In genomic region chr9:136229096-136230065, GRCh38 we compare ENCODE assay signal across 18 cellular contexts. TPM values are rescaled to one million over a fixed set of nuclear protein-coding genes. Genes with fewer than 3 reads are reported as not detected.
DNase-seq lines count a peak whose midpoint lies in the region; ATAC-seq and TF ChIP-seq lines count a peak whose summit lies in the region.
"Had no signal": no experiment of that assay in that cellular context is flagged by ENCODE, and none has a peak within 500 bp of the region (broad histone marks: within the 10 kb centered on the region; RNA-seq: fewer than 3 reads in every experiment).

No MANE protein-coding gene starts in this region.

- H3K4me1 ChIP-seq in PC-3 (ENCODE audit: insufficient read depth, low read length) (peaks cover 30% of the 10 kb centered on the region), thoracic aorta (ENCODE audit: control insufficient read depth in 1 of 2, low read depth in 2 of 2) (peaks cover 0 to 5% of the 10 kb centered on the region in 2 donors), foreskin keratinocyte (peaks cover 10% of the 10 kb centered on the region), right atrium auricular region (no peaks in the 10 kb centered on the region)
- H3K4me1 ChIP-seq: gastrocnemius medialis had no signal

- no peak overlapping the region for H3K4me3 Mint-ChIP-seq in central memory CD8-positive, alpha-beta T cell
- H3K4me3 Mint-ChIP-seq: activated CD8-positive, alpha-beta memory T cell treated with anti-CD3 and anti-CD28 coated beads, Interleukin-2, amount 10 ng/mL, durations not matched to agents 7 days and 5 days had no signal

- no peak for DNase-seq in activated naive CD4-positive, alpha-beta T cell treated with anti-CD3 and anti-CD28 coated beads, Interleukin-2, amount 50 U/mL, for 72 hours (ENCODE audit: low spot score in 2 of 2)
- no peak for DNase-seq in activated naive CD4-positive, alpha-beta T cell treated with anti-CD3 and anti-CD28 coated beads, Interleukin-2, amount 50 U/mL, for 16 hours
- DNase-seq in PC-3 (peak; percentile 52), thoracic aorta (ENCODE audit: low spot score) (no peak), H4 (ENCODE audit: low spot score) (no peak), foreskin keratinocyte (no peak), right atrium auricular region (ENCODE audit: low spot score) (no peak)
- DNase-seq in central memory CD8-positive, alpha-beta T cell (ENCODE audit: low spot score in 2 of 2): no peak
- DNase-seq: activated CD8-positive, alpha-beta memory T cell treated with anti-CD3 and anti-CD28 coated beads, Interleukin-2, amount 10 ng/mL, durations not matched to agents 7 days and 5 days; activated effector memory CD4-positive, alpha-beta T cell treated with anti-CD3 and anti-CD28 coated beads, Interleukin-2, amount 50 U/mL, for 16 hours; COR-L47; gastrocnemius medialis; NCI-H1092; NCI-H2107; retina; stomach had no signal

- peak overlapping the region; percentile 49 for H3K9ac ChIP-seq in PC-3 (ENCODE audit: low read length)

- H3K27me3 ChIP-seq in PC-3 (ENCODE audit: low read length) (no peaks in the 10 kb centered on the region), thoracic aorta (replicated peaks; ENCODE audit: insufficient read depth) (no peaks in the 10 kb centered on the region), foreskin keratinocyte (no peaks in the 10 kb centered on the region), right atrium auricular region (no peaks in the 10 kb centered on the region)
- H3K27me3 ChIP-seq: gastrocnemius medialis, neutrophil, stomach had no signal

- BruUV-seq in PC-3 (replicated peaks; lab: Mats Ljungman, UMichigan): no TSS peak

- H3K4me1 Mint-ChIP-seq in central memory CD8-positive, alpha-beta T cell: peaks cover 29% of the 10 kb centered on the region

- no peak overlapping the region for H2AFZ ChIP-seq in PC-3 (ENCODE audit: low read length)

- H3K9me3 ChIP-seq in PC-3 (ENCODE audit: low read length) (no peaks in the 10 kb centered on the region), thoracic aorta (no peaks in the 10 kb centered on the region), right atrium auricular region (no peaks in the 10 kb centered on the region)
- H3K9me3 ChIP-seq: gastrocnemius medialis, neutrophil, stomach had no signal

- POLR2A ChIA-PET in PC-3 (lab: Charles Lee; ENCODE audit: unreplicated experiment): interaction anchor here (0.6 kb wide), 1 partner anchor 373 kb away, joined by 4 read pairs; no protein-coding TSS in a partner anchor

- peaks cover 41% of the 10 kb centered on the region for H3K79me2 ChIP-seq in PC-3 (ENCODE audit: low read length)

- no peaks in the 10 kb centered on the region for H3K27me3 Mint-ChIP-seq in central memory CD8-positive, alpha-beta T cell
- H3K27me3 Mint-ChIP-seq: activated CD8-positive, alpha-beta memory T cell treated with anti-CD3 and anti-CD28 coated beads, Interleukin-2, amount 10 ng/mL, durations not matched to agents 7 days and 5 days had no signal

- peak overlapping the region; percentile 77 for H3K4me2 ChIP-seq in PC-3 (ENCODE audit: low read length)

- intact Hi-C loops in PC-3 (cut with micrococcal nuclease): no loop called here

- H3K27ac Mint-ChIP-seq in activated naive CD4-positive, alpha-beta T cell treated with anti-CD3 and anti-CD28 coated beads, Interleukin-2, amount 50 U/mL, for 72 hours: peak overlapping the region; percentile 72 to 77
- peak overlapping the region; percentile 67 for H3K27ac Mint-ChIP-seq in central memory CD8-positive, alpha-beta T cell (ENCODE audit: low read depth)
- H3K27ac Mint-ChIP-seq: activated CD8-positive, alpha-beta memory T cell treated with anti-CD3 and anti-CD28 coated beads, Interleukin-2, amount 10 ng/mL, durations not matched to agents 7 days and 5 days had no signal

- H3K27ac ChIP-seq in PC-3 (ENCODE audit: low read length) (peak overlapping the region; percentile 87), thoracic aorta (no peak overlapping the region), foreskin keratinocyte (no peak overlapping the region), right atrium auricular region (no peak overlapping the region)
- H3K27ac ChIP-seq: gastrocnemius medialis, neutrophil, stomach had no signal

- H3K4me3 ChIP-seq in PC-3 (ENCODE audit: low read length): 0 out of 2 replicates have a peak overlapping the region, but pooled peaks have one; percentile 51
- peak overlapping the region; percentile 28 for H3K4me3 ChIP-seq in thoracic aorta
- no peak overlapping the region for H3K4me3 ChIP-seq in right atrium auricular region
- H3K4me3 ChIP-seq: gastrocnemius medialis, stomach had no signal

- CTCF ChIA-PET in PC-3 (lab: Charles Lee): no interaction called here

- peaks cover 5% of the 10 kb centered on the region; the same call in 1 of the 2 replicates for H3K36me3 ChIP-seq in PC-3 (ENCODE audit: low read depth, low read length)
- no peaks in the 10 kb centered on the region for H3K36me3 ChIP-seq in thoracic aorta
- H3K36me3 ChIP-seq in right atrium auricular region: peaks cover 1% of the 10 kb centered on the region
- H3K36me3 ChIP-seq: gastrocnemius medialis, neutrophil had no signal

- H3K36me3 Mint-ChIP-seq in activated naive CD4-positive, alpha-beta T cell treated with anti-CD3 and anti-CD28 coated beads, Interleukin-2, amount 50 U/mL, for 72 hours: peaks cover 4 to 5% of the 10 kb centered on the region in 2 donors
- H3K36me3 Mint-ChIP-seq in central memory CD8-positive, alpha-beta T cell (ENCODE audit: insufficient read depth): peaks cover 13% of the 10 kb centered on the region
- H3K36me3 Mint-ChIP-seq: activated CD8-positive, alpha-beta memory T cell treated with anti-CD3 and anti-CD28 coated beads, Interleukin-2, amount 10 ng/mL, durations not matched to agents 7 days and 5 days had no signal

- no peaks in the 10 kb centered on the region for H3K9me2 ChIP-seq in PC-3 (replicated peaks; ENCODE audit: low read length)

- H3F3A ChIP-seq in PC-3 (ENCODE audit: low read length, unreplicated experiment): no peaks in the 10 kb centered on the region

- H4K20me1 ChIP-seq in PC-3 (ENCODE audit: low read length): no peaks in the 10 kb centered on the region

- no peak for ATAC-seq in activated naive CD4-positive, alpha-beta T cell treated with anti-CD3 and anti-CD28 coated beads, Interleukin-2, amount 50 U/mL, for 72 hours
- peak; percentile 37 for ATAC-seq in PC-3
- ATAC-seq in central memory CD8-positive, alpha-beta T cell (replicated peaks; ENCODE audit: extremely low read depth, poor library complexity, severe bottlenecking): no peak
- no peak for ATAC-seq in thoracic aorta (ENCODE audit: insufficient number of reproducible peaks, low FRiP score, low read depth)
- ATAC-seq in foreskin keratinocyte: no peak
- ATAC-seq: activated CD8-positive, alpha-beta memory T cell treated with anti-CD3 and anti-CD28 coated beads, Interleukin-2, amount 10 ng/mL, durations not matched to agents 7 days and 5 days; gastrocnemius medialis had no signal

- TF ChIP-seq CTCF in PC-3 (conservative IDR thresholded peaks at IDR 0.05; ENCODE audit: low read depth, low read length) (no peak), thoracic aorta (IDR thresholded peaks at IDR 0.05) (no peak), foreskin keratinocyte (conservative IDR thresholded peaks at IDR 0.05) (no peak), right atrium auricular region (IDR thresholded peaks at IDR 0.05) (no peak)

- no peaks in the 10 kb centered on the region for H3K9me3 Mint-ChIP-seq in activated naive CD4-positive, alpha-beta T cell treated with anti-CD3 and anti-CD28 coated beads, Interleukin-2, amount 50 U/mL, for 72 hours
- H3K9me3 Mint-ChIP-seq in central memory CD8-positive, alpha-beta T cell: no peaks in the 10 kb centered on the region

RNA-seq across cellular contexts. Expression of gene QSOX2, which starts 16.2 kb away (rescaled TPM):
- total RNA-seq in activated naive CD4-positive, alpha-beta T cell treated with anti-CD3 and anti-CD28 coated beads, Interleukin-2, amount 50 U/mL, for 72 hours: 10 to 100 TPM; 24.1 to 26.2 TPM
- 9.9 and 10.7 TPM in 2 replicates for total RNA-seq in PC-3 (2014; rRNA removed)
- 10 to 100 TPM in 1 of 2 donors, 1 to 10 TPM in 1; 7.2 to 13.5 TPM for total RNA-seq in thoracic aorta
- total RNA-seq in H4 (2014; rRNA removed; shearing (Covaris generic)): 9.2 and 10.3 TPM in 2 replicates
- total RNA-seq in foreskin keratinocyte: 11.9 and 13.6 TPM in 2 replicates
- 6.4 and 7.0 TPM in 2 replicates for polyA plus RNA-seq in foreskin keratinocyte
- 1 to 10 TPM; 3.2 to 6.3 TPM for total RNA-seq in right atrium auricular region

RNA-seq across cellular contexts. Expression of gene LHX3, which starts 24.5 kb away (rescaled TPM):
- total RNA-seq in activated naive CD4-positive, alpha-beta T cell treated with anti-CD3 and anti-CD28 coated beads, Interleukin-2, amount 50 U/mL, for 72 hours: under 1 TPM; 0.08 to 0.11 TPM
- total RNA-seq in PC-3 (2014; rRNA removed) (not detected in 2 replicates), thoracic aorta (not detected), foreskin keratinocyte (not detected in 2 replicates), right atrium auricular region (under 1 TPM in 1 of 2 donors, not detected in 1; 0.16 TPM)
- total RNA-seq in H4 (2014; rRNA removed; shearing (Covaris generic)): not detected in 2 replicates
- polyA plus RNA-seq in foreskin keratinocyte: not detected in 2 replicates
- total RNA-seq: activated CD8-positive, alpha-beta memory T cell treated with anti-CD3 and anti-CD28 coated beads, Interleukin-2, amount 10 ng/mL, durations not matched to agents 7 days and 5 days; gastrocnemius medialis; mononuclear cell; stomach had no signal
- polyA plus RNA-seq: stomach had no signal

Comparison
In these comparisons a context has a peak if more than half of its experiments do, and no peak if none do; other contexts are left out.
1. H3K4me3 ChIP-seq: peak in PC-3 (single experiment) and thoracic aorta (single experiment); none in right atrium auricular region (0 of 2).